24 cellular contexts compared by ENCODE assay signal in the genomic region with DNA sequence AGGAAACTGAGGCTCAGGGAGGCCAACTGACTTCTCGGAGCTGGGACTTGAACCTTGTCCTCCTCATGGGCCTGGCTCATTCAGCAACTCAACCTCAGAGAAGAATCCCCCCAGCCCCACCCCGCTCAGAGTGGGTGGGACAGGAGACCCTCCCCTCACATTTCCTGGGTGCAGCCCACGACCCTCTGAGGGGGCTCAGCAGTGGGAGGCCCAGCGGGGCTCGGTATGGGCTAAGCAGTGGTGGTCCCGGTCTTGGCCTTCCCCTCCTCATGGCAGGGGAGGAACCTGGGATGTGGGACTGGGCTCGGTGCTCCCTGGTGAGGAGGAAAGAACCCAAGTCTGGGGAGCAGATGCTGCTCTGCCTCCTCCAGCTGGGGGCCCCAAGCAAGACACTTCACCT. TPM values are rescaled to one million over a fixed set of nuclear protein-coding genes. Genes with fewer than 3 reads are reported as not detected.
"Had no signal": no experiment of that assay in that cellular context is flagged by ENCODE, and none has a peak within 500 bp of the region (broad histone marks: within the 10 kb centered on the region; RNA-seq: fewer than 3 reads in every experiment).

No MANE protein-coding gene starts in this region.

- H3K27ac Mint-ChIP-seq: activated CD4-positive, alpha-beta T cell treated with anti-CD3 and anti-CD28 coated beads, Interleukin-2, amount 10 ng/mL, durations not matched to agents 24 days and 14 days; activated CD8-positive, alpha-beta memory T cell treated with anti-CD3 and anti-CD28 coated beads, Interleukin-2, amount 10 ng/mL, durations not matched to agents 7 days and 5 days; activated naive CD4-positive, alpha-beta T cell treated with anti-CD3 and anti-CD28 coated beads, Interleukin-2, amount 10 ng/mL, durations not matched to agents 7 days and 5 days; activated naive CD8-positive, alpha-beta T cell treated with anti-CD3 and anti-CD28 coated beads for 36 hours; activated T-cell treated with anti-CD3 and anti-CD28 coated beads, Interleukin-2, amount 50 U/mL, for 72 hours; activated T-helper 2 cell treated with anti-CD3 and anti-CD28 coated beads, Interferon-gamma antibody, Interleukin-2, Interleukin-4, amounts not matched to agents 10 μg/mL and 5 μg/mL and 100 μg/mL, durations not matched to agents 14 hours and 24 hours and 36 hours; WTC11 had no signal

- H3K9me3 Mint-ChIP-seq: activated CD4-positive, alpha-beta T cell treated with anti-CD3 and anti-CD28 coated beads, Interleukin-2, amount 10 ng/mL, durations not matched to agents 24 days and 14 days; activated naive CD4-positive, alpha-beta T cell treated with anti-CD3 and anti-CD28 coated beads, Interleukin-2, amount 10 ng/mL, durations not matched to agents 7 days and 5 days; activated naive CD8-positive, alpha-beta T cell treated with anti-CD3 and anti-CD28 coated beads for 36 hours; activated T-cell treated with anti-CD3 and anti-CD28 coated beads, Interleukin-2, amount 50 U/mL, for 72 hours; activated T-helper 2 cell treated with anti-CD3 and anti-CD28 coated beads, Interferon-gamma antibody, Interleukin-2, Interleukin-4, amounts not matched to agents 10 μg/mL and 5 μg/mL and 100 μg/mL, durations not matched to agents 14 hours and 24 hours and 36 hours; WTC11 had no signal

- H3K4me3 Mint-ChIP-seq: activated CD4-positive, alpha-beta T cell treated with anti-CD3 and anti-CD28 coated beads, Interleukin-2, amount 10 ng/mL, durations not matched to agents 24 days and 14 days; activated CD8-positive, alpha-beta memory T cell treated with anti-CD3 and anti-CD28 coated beads, Interleukin-2, amount 10 ng/mL, durations not matched to agents 7 days and 5 days; activated naive CD4-positive, alpha-beta T cell treated with anti-CD3 and anti-CD28 coated beads, Interleukin-2, amount 10 ng/mL, durations not matched to agents 7 days and 5 days; activated naive CD8-positive, alpha-beta T cell treated with anti-CD3 and anti-CD28 coated beads for 36 hours; activated T-cell treated with anti-CD3 and anti-CD28 coated beads, Interleukin-2, amount 50 U/mL, for 72 hours; WTC11 had no signal

- ATAC-seq: activated CD8-positive, alpha-beta memory T cell treated with anti-CD3 and anti-CD28 coated beads, Interleukin-2, amount 10 ng/mL, durations not matched to agents 7 days and 5 days; activated T-cell treated with anti-CD3 and anti-CD28 coated beads, Interleukin-2, amount 50 U/mL, for 72 hours; Panc1; Right ventricle myocardium inferior had no signal

- H3K36me3 Mint-ChIP-seq: activated CD8-positive, alpha-beta memory T cell treated with anti-CD3 and anti-CD28 coated beads, Interleukin-2, amount 10 ng/mL, durations not matched to agents 7 days and 5 days; activated naive CD4-positive, alpha-beta T cell treated with anti-CD3 and anti-CD28 coated beads, Interleukin-2, amount 10 ng/mL, durations not matched to agents 7 days and 5 days; activated naive CD8-positive, alpha-beta T cell treated with anti-CD3 and anti-CD28 coated beads for 36 hours; WTC11 had no signal

- H3K4me3 ChIP-seq: SK-N-MC had no signal

- H3K27ac ChIP-seq: SK-N-MC had no signal

- DNase-seq: activated CD4-positive, alpha-beta T cell treated with anti-CD3 and anti-CD28 coated beads for 1 hour; activated CD4-positive, alpha-beta T cell treated with anti-CD3 and anti-CD28 coated beads, Interleukin-2, amount 10 ng/mL, durations not matched to agents 24 days and 14 days; activated CD4-positive, alpha-beta T cell treated with anti-CD3 and anti-CD28 coated beads, Interleukin-2, amount 50 U/mL, for 48 hours; activated CD8-positive, alpha-beta memory T cell treated with anti-CD3 and anti-CD28 coated beads, Interleukin-2, amount 10 ng/mL, durations not matched to agents 7 days and 5 days; activated gamma-delta T cell treated with Interleukin-2 at 50 U/mL for 16 hours; activated naive CD4-positive, alpha-beta T cell treated with anti-CD3 and anti-CD28 coated beads, Interleukin-2, amount 10 ng/mL, durations not matched to agents 7 days and 5 days; activated naive CD8-positive, alpha-beta T cell treated with anti-CD3 and anti-CD28 coated beads for 36 hours; activated T-cell treated with anti-CD3 and anti-CD28 coated beads, Interleukin-2, amount 50 U/mL, for 72 hours; Kasumi-1; KBM-7; NCI-H1436 treated with DMSO at 0.1 percent for 48 hours; NCI-H187 treated with DMSO at 0.1 percent for 48 hours; NCI-H2081 treated with DMSO at 0.1 percent for 48 hours; NCI-H510A; NCI-H526 treated with DMSO at 0.1 percent for 48 hours; NK-92 treated with Interleukin-12 subunit alpha and Interleukin-12 subunit beta, amount 100 ng/mL, for 24 hours; OCI-M1; RPMI8226; SW 1271 had no signal

RNA-seq across cellular contexts. Expression of a gene that starts 14.2 kb away (rescaled TPM):
- total RNA-seq: activated CD4-positive, alpha-beta T cell treated with anti-CD3 and anti-CD28 coated beads, Interleukin-2, amount 10 ng/mL, durations not matched to agents 24 days and 14 days; activated CD8-positive, alpha-beta memory T cell treated with anti-CD3 and anti-CD28 coated beads, Interleukin-2, amount 10 ng/mL, durations not matched to agents 7 days and 5 days; Right ventricle myocardium inferior had no signal
